8 cellular contexts compared by ENCODE assay signal in the genomic region with DNA sequence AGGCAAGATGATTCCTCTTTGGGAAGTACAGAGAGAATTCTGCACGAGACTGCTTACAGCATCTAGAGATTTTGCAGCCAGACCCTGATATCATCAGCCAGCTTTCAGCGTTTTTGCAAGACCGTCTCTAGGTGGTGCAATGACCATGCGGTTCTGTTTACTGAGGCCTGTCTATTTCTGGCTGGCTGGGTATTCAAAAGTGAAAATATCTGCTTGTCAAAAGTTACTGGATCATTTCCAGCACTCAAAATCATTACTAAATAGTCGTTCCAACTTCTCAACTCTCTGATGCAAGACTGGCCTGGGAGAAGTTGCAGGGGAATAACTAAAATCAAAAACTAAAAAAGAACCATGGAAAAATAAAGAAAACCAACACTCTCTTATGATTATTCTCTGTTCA.
A peak's percentile ranks its signal among the peaks of the same experiment; 100 is the strongest.
DNase-seq lines count a peak whose midpoint lies in the region; ATAC-seq, FAIRE-seq and TF ChIP-seq lines count a peak whose summit lies in the region.

No MANE protein-coding gene starts in this region.

- H2AFZ ChIP-seq in endothelial cell of umbilical vein (ENCODE audit: low read depth, low read length) = no peak overlapping the region

- H3K4me1 Mint-ChIP-seq in T-cell = peaks cover 0 to 4% (median 2%) of the 10 kb centered on the region in 3 donors

- H3K36me3 ChIP-seq in endothelial cell of umbilical vein (ENCODE audit: control insufficient read depth in 2 of 2, extremely low read depth in 1 of 2, insufficient read depth in 2 of 2, low read length in 2 of 2) (peaks cover 0 to 2% of the 10 kb centered on the region in 2 experiments), mucosa of rectum (ENCODE audit: control insufficient read depth in 2 of 2, insufficient read depth in 2 of 2, low read length in 2 of 2) (peaks cover 0 to 6% of the 10 kb centered on the region in 2 donors)

- H4K20me1 ChIP-seq in endothelial cell of umbilical vein (replicated peaks; ENCODE audit: control insufficient read depth, extremely low read depth, insufficient read depth, low read length) = no peaks in the 10 kb centered on the region

- TF ChIP-seq POLR2A in endothelial cell of umbilical vein (IDR thresholded peaks at IDR 0.05; ENCODE audit: low read depth, low read length) = no peak

- H3K36me3 Mint-ChIP-seq in T-cell = peaks cover 59% of the 10 kb centered on the region

- H3K27me3 Mint-ChIP-seq in T-cell = no peaks in the 10 kb centered on the region

- dilution Hi-C loops in endothelial cell of umbilical vein (cut with MboI; ENCODE audit: extremely low pct_ligation_motif_present, low sequenced_read_pairs) = no loop called here

- H3K27ac Mint-ChIP-seq in T-cell = peak overlapping the region; percentile 68 to 81

- CTCF ChIA-PET in T-cell (lab: Charles Lee) = interaction anchor here in 1 of 2 donors (0.7 to 1.9 kb wide), 6 partner anchors 74 to 300 kb away, joined by 3 to 9 read pairs (median 3); no protein-coding TSS in a partner anchor
- CTCF ChIA-PET in endothelial cell of umbilical vein (lab: Charles Lee) = interaction anchor here (0.5 to 5.4 kb wide), 24 partner anchors 10 to 719 kb away, joined by 3 to 71 read pairs (median 4); a partner anchor contains a TSS

- no peak overlapping the region for H3K4me3 Mint-ChIP-seq in T-cell

- H3K4me1 ChIP-seq in endothelial cell of umbilical vein (ENCODE audit: control insufficient read depth, extremely low read depth, insufficient read depth, low read length) (no peaks in the 10 kb centered on the region), mucosa of rectum (ENCODE audit: control insufficient read depth in 2 of 2, insufficient read depth in 2 of 2, low read length in 2 of 2) (peaks cover 6 to 8% of the 10 kb centered on the region in 2 donors)

- H3K27me3 ChIP-seq in endothelial cell of umbilical vein (ENCODE audit: control insufficient read depth in 2 of 2, insufficient read depth in 2 of 2, low read length in 2 of 2) (no peaks in the 10 kb centered on the region), mucosa of rectum (ENCODE audit: control insufficient read depth in 2 of 2, insufficient read depth in 2 of 2, low read length in 2 of 2) (no peaks in the 10 kb centered on the region)

- H3K9me3 Mint-ChIP-seq in T-cell = no peaks in the 10 kb centered on the region

- TF ChIP-seq CTCF in endothelial cell of umbilical vein (IDR thresholded peaks at IDR 0.05; ENCODE audit: extremely low read depth in 1 of 2, insufficient read depth in 1 of 2, low read depth in 1 of 2, low read length in 2 of 2) = peak; percentile 31 to 61

- H3K4me3 ChIP-seq in endothelial cell of umbilical vein (replicated peaks in 1 of 3; ENCODE audit: insufficient read depth in 1 of 3, low read depth in 1 of 3, low read length in 3 of 3) (no peak overlapping the region), mucosa of rectum (ENCODE audit: low read length in 2 of 2) (no peak overlapping the region)

- H3K27ac ChIP-seq in endothelial cell of umbilical vein (ENCODE audit: insufficient read depth, low read depth, low read length) (no peak overlapping the region), mucosa of rectum (ENCODE audit: low read depth in 2 of 2, low read length in 2 of 2) (peak overlapping the region; percentile 29 to 60)

- POLR2A ChIA-PET in T-cell (lab: Charles Lee) (interaction anchor here in 1 of 2 donors (0.5 to 0.6 kb wide), 2 partner anchors 59 to 530 kb away, joined by 3 to 4 read pairs; no protein-coding TSS in a partner anchor), endothelial cell of umbilical vein (lab: Charles Lee) (no interaction called here)

- no TSS peak for BruUV-seq in endothelial cell of umbilical vein (replicated peaks; lab: Mats Ljungman, UMichigan)

- FAIRE-seq in endothelial cell of umbilical vein (lab: Jason Lieb, UNC) = peak; percentile 94

- no peak overlapping the region for H3K9ac ChIP-seq in endothelial cell of umbilical vein (replicated peaks; ENCODE audit: extremely low read depth, insufficient read depth, low read length)
- H3K9ac ChIP-seq in mucosa of rectum (ENCODE audit: low read depth in 1 of 2, low read length in 2 of 2) = no peak overlapping the region

- DNase-seq in activated T-cell treated with anti-CD3 and anti-CD28 coated beads, Interleukin-2, amount 50 U/mL, for 1 hour = peak; percentile 30
- no peak for DNase-seq in activated T-cell treated with anti-CD3 and anti-CD28 coated beads, Interleukin-2, amount 50 U/mL, for 48 hours
- DNase-seq in LHCN-M2 (ENCODE audit: low read depth) (peak; percentile 62), T-cell (peak in 26 of 34 experiments; percentile 9 to 50 (median 26)), endothelial cell of umbilical vein (ENCODE audit: low read depth, low spot score) (peak; percentile 73), GM19238 (ENCODE audit: insufficient read length, low spot score) (no peak)

- ATAC-seq in GM21786 (IDR thresholded peaks at IDR 0.05; ENCODE audit: unreplicated experiment) (peak; percentile 69), T-cell (replicated peaks in 1 of 4) (peak in 2 of 4 experiments; percentile 50 to 71)

- no peaks in the 10 kb centered on the region for H3K9me3 ChIP-seq in endothelial cell of umbilical vein (replicated peaks; ENCODE audit: control insufficient read depth, insufficient read depth, low read length)
- H3K9me3 ChIP-seq in mucosa of rectum (ENCODE audit: control insufficient read depth in 2 of 2, low read length in 2 of 2) = no peaks in the 10 kb centered on the region

- H3K9me1 ChIP-seq in endothelial cell of umbilical vein (replicated peaks; ENCODE audit: control insufficient read depth, extremely low read depth, insufficient read depth, low read length) = no peaks in the 10 kb centered on the region

- H3K4me2 ChIP-seq in endothelial cell of umbilical vein (ENCODE audit: insufficient read depth, low read length) = no peak overlapping the region

- H3K79me2 ChIP-seq in endothelial cell of umbilical vein (ENCODE audit: control insufficient read depth, insufficient read depth, low read length) = no peaks in the 10 kb centered on the region

- intact Hi-C loops in endothelial cell of umbilical vein (cut with micrococcal nuclease) = loop anchor here (1.0 kb wide), 3 partner anchors 76 to 625 kb away; no protein-coding TSS in a partner anchor

TF ChIP-seq in endothelial cell of umbilical vein, 7 proteins besides CTCF, POLR2A, EP300 and RAD21:
- TF ChIP-seq FOS (IDR thresholded peaks at IDR 0.05; ENCODE audit: borderline replicate concordance, insufficient read depth, low read length) (no peak), GATA2 (IDR thresholded peaks at IDR 0.05; ENCODE audit: insufficient read depth, insufficient read length, low read depth, low read length) (peak; percentile 55)
- TF ChIP-seq, protein P1, sequence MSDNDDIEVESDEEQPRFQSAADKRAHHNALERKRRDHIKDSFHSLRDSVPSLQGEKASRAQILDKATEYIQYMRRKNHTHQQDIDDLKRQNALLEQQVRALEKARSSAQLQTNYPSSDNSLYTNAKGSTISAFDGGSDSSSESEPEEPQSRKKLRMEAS (IDR thresholded peaks at IDR 0.05; ENCODE audit: insufficient read depth, insufficient read length) = no peak

Comparison
In these comparisons a context has a peak if more than half of its experiments do, and no peak if none do; other contexts are left out.
1. DNase-seq: peak in activated T-cell treated with anti-CD3 and anti-CD28 coated beads, Interleukin-2, amount 50 U/mL, for 1 hour (single experiment), LHCN-M2 (single experiment), T-cell (26 of 34) and endothelial cell of umbilical vein (single experiment); none in activated T-cell treated with anti-CD3 and anti-CD28 coated beads, Interleukin-2, amount 50 U/mL, for 48 hours (0 of 2) and GM19238 (single experiment).